In the genomic region with DNA sequence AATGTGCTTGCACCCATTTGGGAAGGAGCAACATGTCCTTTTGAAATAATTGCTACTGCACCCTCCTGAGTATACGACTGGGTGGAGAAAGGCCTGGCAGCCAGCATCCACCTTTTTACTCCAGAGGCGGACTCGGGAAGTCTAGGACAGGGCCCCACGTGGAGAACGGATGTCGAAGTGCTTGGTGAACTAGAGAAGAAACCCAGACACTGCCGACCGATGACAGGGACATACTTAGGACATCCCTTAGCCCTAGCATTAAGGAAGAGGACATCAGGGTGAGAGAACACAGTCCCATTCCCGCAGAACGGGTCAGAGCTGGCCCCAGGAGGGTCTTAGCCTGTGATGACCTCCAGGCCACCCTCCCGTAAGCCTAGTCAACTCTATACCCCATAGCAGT, we compare ENCODE assay signal across 25 cellular contexts. TPM values are rescaled to one million over a fixed set of nuclear protein-coding genes. Genes with fewer than 3 reads are reported as not detected.
A peak's percentile ranks its signal among the peaks of the same experiment; 100 is the strongest.
DNase-seq lines count a peak whose midpoint lies in the region; ATAC-seq and TF ChIP-seq lines count a peak whose summit lies in the region.
"Had no signal": no experiment of that assay in that cellular context is flagged by ENCODE, and none has a peak within 500 bp of the region (broad histone marks: within the 10 kb centered on the region; RNA-seq: fewer than 3 reads in every experiment).

No MANE protein-coding gene starts in this region.

- peaks cover 8% of the 10 kb centered on the region for H3K4me1 Mint-ChIP-seq in activated CD4-positive, alpha-beta T cell treated with anti-CD3 and anti-CD28 coated beads, Interleukin-2, amount 10 ng/mL, durations not matched to agents 24 days and 14 days

- H3K36me3 Mint-ChIP-seq in activated CD4-positive, alpha-beta T cell treated with anti-CD3 and anti-CD28 coated beads, Interleukin-2, amount 10 ng/mL, durations not matched to agents 24 days and 14 days (ENCODE audit: low read depth) = no peaks in the 10 kb centered on the region
- H3K36me3 Mint-ChIP-seq: CD8-positive, alpha-beta memory T cell had no signal

- H3K9me3 Mint-ChIP-seq in activated CD4-positive, alpha-beta T cell treated with anti-CD3 and anti-CD28 coated beads, Interleukin-2, amount 10 ng/mL, durations not matched to agents 24 days and 14 days = no peaks in the 10 kb centered on the region

- in situ Hi-C loops in GM13976 (cut with MboI; ENCODE audit: low sequenced_read_pairs, unreplicated experiment) = loop anchor here (25.0 kb wide), 1 partner anchor 253 kb away; the partner anchor contains the start of genes SLC16A11 and SLC16A13

- TF ChIP-seq EP300 in sigmoid colon (IDR thresholded peaks at IDR 0.05) = no peak

- no peaks in the 10 kb centered on the region for H3K9me3 ChIP-seq in sigmoid colon
- H3K9me3 ChIP-seq: BE2C, MG63, SJSA1 had no signal

- peaks cover 0 to 68% (median 61%) of the 10 kb centered on the region in 4 donors for H3K4me1 ChIP-seq in sigmoid colon
- H3K4me1 ChIP-seq: BE2C had no signal

- peaks cover 50% of the 10 kb centered on the region for H3K27me3 Mint-ChIP-seq in activated CD4-positive, alpha-beta T cell treated with anti-CD3 and anti-CD28 coated beads, Interleukin-2, amount 10 ng/mL, durations not matched to agents 24 days and 14 days

- H3K27ac Mint-ChIP-seq in activated CD4-positive, alpha-beta T cell treated with anti-CD3 and anti-CD28 coated beads, Interleukin-2, amount 10 ng/mL, durations not matched to agents 24 days and 14 days = no peak overlapping the region

- no peak overlapping the region for H3K4me3 Mint-ChIP-seq in activated CD4-positive, alpha-beta T cell treated with anti-CD3 and anti-CD28 coated beads, Interleukin-2, amount 10 ng/mL, durations not matched to agents 24 days and 14 days

- peaks cover 11 to 38% (median 18%) of the 10 kb centered on the region in 3 donors for H3K27me3 ChIP-seq in sigmoid colon
- H3K27me3 ChIP-seq: MG63 had no signal

- peaks cover 9 to 13% (median 11%) of the 10 kb centered on the region in 4 donors for H3K36me3 ChIP-seq in sigmoid colon
- H3K36me3 ChIP-seq: BE2C, MG63, SJSA1 had no signal

- TF ChIP-seq CTCF in GM13976 (IDR thresholded peaks at IDR 0.05; ENCODE audit: borderline replicate concordance, control extremely low read depth, extremely low read depth, insufficient read depth, missing control alignments) (no peak), sigmoid colon (IDR thresholded peaks at IDR 0.05) (no peak)

- TF ChIP-seq POLR2A in sigmoid colon (IDR thresholded peaks at IDR 0.05) = no peak

- H3K4me3 ChIP-seq in sigmoid colon = no peak overlapping the region
- H3K4me3 ChIP-seq: MG63, SJSA1 had no signal

- no peak for ATAC-seq in HG03045 (IDR thresholded peaks at IDR 0.05; ENCODE audit: unreplicated experiment)

- DNase-seq in GM13976 (ENCODE audit: low spot score) (peak; percentile 17), epidermal melanocyte (ENCODE audit: insufficient read length, low spot score) (peak; percentile 12), hepatic stellate cell (ENCODE audit: low spot score) (peak; percentile 10), sigmoid colon (no peak), AML-193 (lab: John Stamatoyannopoulos, UW) (no peak)
- DNase-seq in activated CD4-positive, alpha-beta T cell treated with anti-CD3 and anti-CD28 coated beads, Interleukin-2, amount 10 ng/mL, durations not matched to agents 24 days and 14 days = no peak
- DNase-seq: BE2C; CD8-positive, alpha-beta memory T cell; DMS 273 treated with DMSO at 0.1 percent for 48 hours; DMS79 treated with DMSO at 0.1 percent for 48 hours; GF-D8; IMR-90; KG1; MG63; NCI-H1105 treated with DMSO at 0.1 percent for 48 hours; NCI-H146; NCI-H1930; NCI-H2107; NCI-H446; NCI-H524 treated with DMSO at 0.1 percent for 48 hours; NCI-H774 had no signal

- intact Hi-C loops in sigmoid colon (cut with DNase I) = no loop called here
- intact Hi-C loops in activated CD4-positive, alpha-beta T cell treated with anti-CD3 and anti-CD28 coated beads, Interleukin-2, amount 10 ng/mL, durations not matched to agents 24 days and 14 days (cut with micrococcal nuclease) = no loop called here

- H3K27ac ChIP-seq in sigmoid colon = peak overlapping the region; percentile 32 to 97 (median 57)
- H3K27ac ChIP-seq: SJSA1 had no signal

- 73 to 80% methylated on average over 11 of the region's 11 CpGs for WGBS in sigmoid colon, 2 donors

RNA-seq across cellular contexts. Expression of gene YBX2, which starts 3.8 kb away (rescaled TPM):
- total RNA-seq in sigmoid colon = 1 to 10 TPM in 3 of 4 donors, under 1 TPM in 1; 0.28 to 2.5 (median 1.5) TPM
- 10 to 100 TPM in 2 of 3 donors, 1 to 10 TPM in 1; 4.8 to 37.6 (median 20.1) TPM for polyA plus RNA-seq in sigmoid colon
- total RNA-seq in activated CD4-positive, alpha-beta T cell treated with anti-CD3 and anti-CD28 coated beads, Interleukin-2, amount 10 ng/mL, durations not matched to agents 24 days and 14 days = 0.21 and 0.33 TPM in 2 replicates
- total RNA-seq: IMR-90, SJSA1 had no signal
- polyA plus RNA-seq: CD14-positive monocyte; CD8-positive, alpha-beta memory T cell had no signal

RNA-seq across cellular contexts. Expression of gene SLC2A4, which starts 9.2 kb away (rescaled TPM):
- total RNA-seq in sigmoid colon = 100 to 1,000 TPM in 2 of 4 donors, 10 to 100 TPM in 2; 72.9 to 127 (median 94.7) TPM
- 1 to 10 TPM in 2 of 3 donors, under 1 TPM in 1; 0.60 to 7.9 (median 2.8) TPM for polyA plus RNA-seq in sigmoid colon
- 0.17 and 0.37 TPM in 2 replicates for total RNA-seq in activated CD4-positive, alpha-beta T cell treated with anti-CD3 and anti-CD28 coated beads, Interleukin-2, amount 10 ng/mL, durations not matched to agents 24 days and 14 days
- total RNA-seq: IMR-90 had no signal
- polyA plus RNA-seq: CD14-positive monocyte; CD8-positive, alpha-beta memory T cell had no signal

RNA-seq across cellular contexts. Expression of gene EIF5A, which starts 16.7 kb away (rescaled TPM):
- total RNA-seq in sigmoid colon = 100 to 1,000 TPM; 104 to 156 (median 125) TPM
- 100 to 1,000 TPM; 315 to 603 (median 403) TPM for polyA plus RNA-seq in sigmoid colon
- 1,303 and 1,327 TPM in 2 replicates for total RNA-seq in activated CD4-positive, alpha-beta T cell treated with anti-CD3 and anti-CD28 coated beads, Interleukin-2, amount 10 ng/mL, durations not matched to agents 24 days and 14 days

RNA-seq across cellular contexts. Expression of gene GPS2, which starts 24.5 kb away (rescaled TPM):
- 100 to 1,000 TPM in 1 of 4 donors, 10 to 100 TPM in 3; 82.3 to 114 (median 85.4) TPM for total RNA-seq in sigmoid colon
- 100 to 1,000 TPM in 1 of 3 donors, 10 to 100 TPM in 2; 67.9 to 113 (median 77.2) TPM for polyA plus RNA-seq in sigmoid colon
- total RNA-seq in activated CD4-positive, alpha-beta T cell treated with anti-CD3 and anti-CD28 coated beads, Interleukin-2, amount 10 ng/mL, durations not matched to agents 24 days and 14 days = 51.5 and 56.2 TPM in 2 replicates

RNA-seq across cellular contexts. Expression of gene CLDN7, which starts 28.4 kb away (rescaled TPM):
- 1 to 10 TPM in 3 of 4 donors, not detected in 1; 1.1 to 2.6 (median 1.9) TPM for total RNA-seq in sigmoid colon
- polyA plus RNA-seq in sigmoid colon = 100 to 1,000 TPM; 181 to 963 (median 332) TPM
- total RNA-seq in activated CD4-positive, alpha-beta T cell treated with anti-CD3 and anti-CD28 coated beads, Interleukin-2, amount 10 ng/mL, durations not matched to agents 24 days and 14 days = 0.31 and 0.40 TPM in 2 replicates
- total RNA-seq: A673, SJSA1 had no signal

Comparison
In these comparisons a context has a peak if more than half of its experiments do, and no peak if none do; other contexts are left out.
1. DNase-seq: peak in GM13976 (single experiment), epidermal melanocyte (single experiment) and hepatic stellate cell (single experiment); none in sigmoid colon (single experiment), activated CD4-positive, alpha-beta T cell treated with anti-CD3 and anti-CD28 coated beads, Interleukin-2, amount 10 ng/mL, durations not matched to agents 24 days and 14 days (single experiment) and AML-193 (0 of 2).
2. RNA of gene SLC2A4, which starts 9.2 kb away (total RNA-seq): 72.9 to 127 TPM in sigmoid colon; 0.17 to 0.37 TPM in activated CD4-positive, alpha-beta T cell treated with anti-CD3 and anti-CD28 coated beads, Interleukin-2, amount 10 ng/mL, durations not matched to agents 24 days and 14 days; every median in the first group is over 10 times any median in the second.